In the genomic region with DNA sequence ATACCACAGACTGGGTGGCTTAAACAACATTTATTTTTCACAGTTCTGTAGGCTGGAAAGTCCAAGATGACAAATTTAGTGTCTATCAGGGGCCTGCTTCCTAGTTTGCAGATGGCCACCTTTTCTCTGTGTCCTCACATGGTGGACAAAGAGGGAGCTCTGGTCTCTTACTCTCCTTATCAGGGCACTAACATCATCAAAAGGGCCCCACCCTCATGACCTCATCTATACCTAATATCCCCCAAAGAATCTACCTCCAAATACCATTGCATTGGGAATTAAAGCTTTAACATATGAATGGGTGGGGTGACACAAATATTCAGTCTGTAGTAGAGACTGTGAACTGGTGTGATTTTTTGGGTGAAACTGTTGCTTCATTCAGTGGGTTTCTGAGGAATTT, we compare ENCODE assay signal across 20 cellular contexts.
DNase-seq lines count a peak whose midpoint lies in the region; ATAC-seq, FAIRE-seq and TF ChIP-seq lines count a peak whose summit lies in the region.
"Had no signal": no experiment of that assay in that cellular context is flagged by ENCODE, and none has a peak within 500 bp of the region (broad histone marks: within the 10 kb centered on the region; RNA-seq: fewer than 3 reads in every experiment).

No MANE protein-coding gene starts in this region.

- TF ChIP-seq CTCF in HepG2 (CRISPR knock-in tag; IDR thresholded peaks at IDR 0.05) (no peak), right lobe of liver (IDR thresholded peaks at IDR 0.05) (no peak), upper lobe of left lung (IDR thresholded peaks at IDR 0.05) (no peak)

- H3K27me3 ChIP-seq in HepG2 (ENCODE audit: control insufficient read depth in 1 of 2, insufficient read depth in 2 of 2, low read length in 2 of 2), result no peaks in the 10 kb centered on the region; a peak in 1 of 5 replicates
- no peaks in the 10 kb centered on the region for H3K27me3 ChIP-seq in right lobe of liver
- no peaks in the 10 kb centered on the region for H3K27me3 ChIP-seq in upper lobe of left lung
- H3K27me3 ChIP-seq: BLaER1 treated with 17β-estradiol and CSF1 and Interleukin-3, amounts not matched to agents 10 nM and 100 nM had no signal

- no peak overlapping the region for H3K4me2 ChIP-seq in HepG2 (ENCODE audit: low read depth, low read length)
- H3K4me2 ChIP-seq: A549; BLaER1 treated with 17β-estradiol and CSF1 and Interleukin-3, amounts not matched to agents 10 nM and 100 nM had no signal

- in situ Hi-C loops in HepG2 (cut with HindIII; ENCODE audit: extremely low pct_ligation_motif_present, low pct_unique_long_range_greater_than_20kb), result no loop called here

- no peak overlapping the region for H2AFZ ChIP-seq in HepG2 (ENCODE audit: low read length)

- H3K4me1 ChIP-seq in HepG2 (ENCODE audit: insufficient read depth, low read length), result peaks cover 39% of the 10 kb centered on the region
- peaks cover 0 to 31% (median 11%) of the 10 kb centered on the region in 4 donors for H3K4me1 ChIP-seq in right lobe of liver
- H3K4me1 ChIP-seq in upper lobe of left lung, result peaks cover 0 to 16% (median 1%) of the 10 kb centered on the region in 4 donors
- H3K4me1 ChIP-seq: A549, Caco-2 had no signal

- H3K79me2 ChIP-seq in HepG2 (ENCODE audit: insufficient read depth, low read length), result no peaks in the 10 kb centered on the region

- POLR2A ChIA-PET in HepG2 (lab: Yijun Ruan, JAX), result no interaction called here

- H3K36me3 ChIP-seq in HepG2 (replicated peaks in 1 of 2; ENCODE audit: control insufficient read depth in 1 of 2, insufficient read depth in 2 of 2, low read length in 2 of 2), result no peaks in the 10 kb centered on the region
- H3K36me3 ChIP-seq in right lobe of liver, result no peaks in the 10 kb centered on the region
- H3K36me3 ChIP-seq in upper lobe of left lung, result no peaks in the 10 kb centered on the region
- H3K36me3 ChIP-seq: BLaER1 treated with 17β-estradiol and CSF1 and Interleukin-3, amounts not matched to agents 10 nM and 100 nM had no signal

- no peaks in the 10 kb centered on the region for H4K20me1 ChIP-seq in HepG2 (ENCODE audit: insufficient read depth, low read length)
- H4K20me1 ChIP-seq: BLaER1 treated with 17β-estradiol and CSF1 and Interleukin-3, amounts not matched to agents 10 nM and 100 nM had no signal

- H3K4me3 ChIP-seq in HepG2 (replicated peaks in 1 of 3; ENCODE audit: insufficient read depth in 1 of 3, low read depth in 2 of 3, low read length in 3 of 3), result no peak overlapping the region
- H3K4me3 ChIP-seq in right lobe of liver, result no peak overlapping the region
- H3K4me3 ChIP-seq in upper lobe of left lung, result no peak overlapping the region
- H3K4me3 ChIP-seq: A549; BLaER1 treated with 17β-estradiol and CSF1 and Interleukin-3, amounts not matched to agents 10 nM and 100 nM had no signal

- intact Hi-C loops in HepG2 (cut with micrococcal nuclease; ENCODE audit: unreplicated experiment) (no loop called here), right lobe of liver (cut with DNase I) (no loop called here)

- no peak for DNase-seq in HepG2 (ENCODE audit: low spot score)
- no peak for DNase-seq in right lobe of liver
- no peak for DNase-seq in epithelial cell of prostate (ENCODE audit: low read depth, low spot score)
- DNase-seq in foreskin melanocyte, result no peak
- no peak for DNase-seq in upper lobe of left lung
- DNase-seq: AML-193; Caco-2; Calu3; CD4-positive, alpha-beta T cell; CD8-positive, alpha-beta T cell; DMS79 treated with DMSO at 0.1 percent for 48 hours; GF-D8 had no signal

- H3K27ac ChIP-seq in HepG2 (ENCODE audit: extremely low read length, insufficient read depth, low read length) (no peak overlapping the region), right lobe of liver (no peak overlapping the region), epithelial cell of prostate (peak overlapping the region; percentile 92), upper lobe of left lung (no peak overlapping the region)
- H3K27ac ChIP-seq: 22Rv1; A549; BLaER1 treated with 17β-estradiol and CSF1 and Interleukin-3, amounts not matched to agents 10 nM and 100 nM; C4-2B had no signal

- FAIRE-seq in HepG2 (lab: Jason Lieb, UNC), result no peak
- FAIRE-seq: A549, D721Med, G401.6, GM12891, GM19239 had no signal

- no TSS peak for BruUV-seq in HepG2 (replicated peaks; lab: Mats Ljungman, UMichigan)

- no peak for ATAC-seq in HepG2
- ATAC-seq in right lobe of liver, result no peak
- no peak for ATAC-seq in upper lobe of left lung (ENCODE audit: low FRiP score in 2 of 2)
- ATAC-seq: A549; CD8-positive, alpha-beta T cell had no signal

- TF ChIP-seq EP300 in HepG2 (IDR thresholded peaks at IDR 0.05; ENCODE audit: low read depth in 2 of 2, low read length in 2 of 2) (no peak), HepG2 (CRISPR knock-in tag; IDR thresholded peaks at IDR 0.05; ENCODE audit: borderline replicate concordance) (no peak), upper lobe of left lung (IDR thresholded peaks at IDR 0.05) (no peak)

- H3K9me3 ChIP-seq in HepG2 (ENCODE audit: low read length), result no peaks in the 10 kb centered on the region
- no peaks in the 10 kb centered on the region for H3K9me3 ChIP-seq in right lobe of liver
- no peaks in the 10 kb centered on the region for H3K9me3 ChIP-seq in upper lobe of left lung
- H3K9me3 ChIP-seq: A549, Caco-2 had no signal

- no peak for TF ChIP-seq RAD21 in HepG2 (CRISPR knock-in tag; IDR thresholded peaks at IDR 0.05)

- TF ChIP-seq POLR2A in HepG2 (IDR thresholded peaks at IDR 0.05; ENCODE audit: insufficient read depth in 1 of 2, low read depth in 2 of 2, low read length in 2 of 2), result no peak
- TF ChIP-seq POLR2A in right lobe of liver (IDR thresholded peaks at IDR 0.05), result no peak
- no peak for TF ChIP-seq POLR2A in upper lobe of left lung (IDR thresholded peaks at IDR 0.05)

- H3K9ac ChIP-seq in HepG2 (ENCODE audit: insufficient read depth, low read depth, low read length), result no peak overlapping the region
- H3K9ac ChIP-seq: BLaER1 treated with 17β-estradiol and CSF1 and Interleukin-3, amounts not matched to agents 10 nM and 100 nM had no signal

- CTCF ChIA-PET in HepG2 (lab: Yijun Ruan, JAX; ENCODE audit: low intra/inter-chr PET ratio, low total read pairs), result no interaction called here

TF ChIP-seq in HepG2, 621 proteins besides CTCF, POLR2A, EP300 and RAD21:
- TF ChIP-seq, protein P1, sequence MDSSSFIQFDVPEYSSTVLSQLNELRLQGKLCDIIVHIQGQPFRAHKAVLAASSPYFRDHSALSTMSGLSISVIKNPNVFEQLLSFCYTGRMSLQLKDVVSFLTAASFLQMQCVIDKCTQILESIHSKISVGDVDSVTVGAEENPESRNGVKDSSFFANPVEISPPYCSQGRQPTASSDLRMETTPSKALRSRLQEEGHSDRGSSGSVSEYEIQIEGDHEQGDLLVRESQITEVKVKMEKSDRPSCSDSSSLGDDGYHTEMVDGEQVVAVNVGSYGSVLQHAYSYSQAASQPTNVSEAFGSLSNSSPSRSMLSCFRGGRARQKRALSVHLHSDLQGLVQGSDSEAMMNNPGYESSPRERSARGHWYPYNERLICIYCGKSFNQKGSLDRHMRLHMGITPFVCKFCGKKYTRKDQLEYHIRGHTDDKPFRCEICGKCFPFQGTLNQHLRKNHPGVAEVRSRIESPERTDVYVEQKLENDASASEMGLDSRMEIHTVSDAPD (CRISPR knock-in tag; IDR thresholded peaks at IDR 0.05), result no peak
- TF ChIP-seq HMG20A (CRISPR knock-in tag; IDR thresholded peaks at IDR 0.05; ENCODE audit: borderline replicate concordance) (no peak), ZNF264 (CRISPR knock-in tag; IDR thresholded peaks at IDR 0.05) (peak; percentile 97), ETV5 (CRISPR knock-in tag; IDR thresholded peaks at IDR 0.05; ENCODE audit: borderline replicate concordance) (no peak), GTF2F1 (IDR thresholded peaks at IDR 0.05; ENCODE audit: low read length) (no peak), CREB1 (IDR thresholded peaks at IDR 0.05) (no peak), CREB1 (CRISPR knock-in tag; IDR thresholded peaks at IDR 0.05) (no peak)
- TF ChIP-seq, protein P2, sequence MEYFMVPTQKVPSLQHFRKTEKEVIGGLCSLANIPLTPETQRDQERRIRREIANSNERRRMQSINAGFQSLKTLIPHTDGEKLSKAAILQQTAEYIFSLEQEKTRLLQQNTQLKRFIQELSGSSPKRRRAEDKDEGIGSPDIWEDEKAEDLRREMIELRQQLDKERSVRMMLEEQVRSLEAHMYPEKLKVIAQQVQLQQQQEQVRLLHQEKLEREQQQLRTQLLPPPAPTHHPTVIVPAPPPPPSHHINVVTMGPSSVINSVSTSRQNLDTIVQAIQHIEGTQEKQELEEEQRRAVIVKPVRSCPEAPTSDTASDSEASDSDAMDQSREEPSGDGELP (IDR thresholded peaks at IDR 0.05; ENCODE audit: borderline replicate concordance, low read depth), result no peak
TF ChIP-seq in HepG2: peak in this region for 1.
